In genomic region chr21:26795866-26796329, GRCh38 we compare ENCODE assay signal across 8 cellular contexts. TPM values are rescaled to one million over a fixed set of nuclear protein-coding genes. Genes with fewer than 3 reads are reported as not detected.
DNase-seq lines count a peak whose midpoint lies in the region; ATAC-seq and TF ChIP-seq lines count a peak whose summit lies in the region.

No MANE protein-coding gene starts in this region.

- no peak overlapping the region for H3K27ac Mint-ChIP-seq in T-helper 2 cell treated with Interferon-gamma antibody and Interleukin-4, amounts not matched to agents 5 μg/mL and 100 μg/mL, for 36 hours

- ATAC-seq in HG02763 (IDR thresholded peaks at IDR 0.05; ENCODE audit: unreplicated experiment), result no peak
- no peak for ATAC-seq in GM18868 (IDR thresholded peaks at IDR 0.05; ENCODE audit: unreplicated experiment)

- no peaks in the 10 kb centered on the region for H3K4me1 Mint-ChIP-seq in T-helper 2 cell treated with Interferon-gamma antibody and Interleukin-4, amounts not matched to agents 5 μg/mL and 100 μg/mL, for 36 hours (ENCODE audit: low read depth)

- no peak overlapping the region for H3K4me3 Mint-ChIP-seq in T-helper 2 cell treated with Interferon-gamma antibody and Interleukin-4, amounts not matched to agents 5 μg/mL and 100 μg/mL, for 36 hours

- peak overlapping the region; percentile 13 for H3K4me3 ChIP-seq in fibroblast of pulmonary artery (replicated peaks; ENCODE audit: low read depth, low read length)

- DNase-seq in C1 segment of cervical spinal cord (lab: John Stamatoyannopoulos, UW) (peak in 11 of 14 donors; percentile 9 to 60 (median 41)), OCI-M1 (lab: John Stamatoyannopoulos, UW) (peak; percentile 28), fibroblast of pulmonary artery (ENCODE audit: low read depth) (peak; percentile 99), occipital lobe (lab: John Stamatoyannopoulos, UW) (peak; percentile 55), germinal center (ENCODE audit: low spot score) (no peak)
- DNase-seq in T-helper 2 cell treated with Interferon-gamma antibody and Interleukin-4, amounts not matched to agents 5 μg/mL and 100 μg/mL, for 36 hours (ENCODE audit: low spot score), result no peak

- H3K9me3 Mint-ChIP-seq in T-helper 2 cell treated with Interferon-gamma antibody and Interleukin-4, amounts not matched to agents 5 μg/mL and 100 μg/mL, for 36 hours, result peaks cover 5% of the 10 kb centered on the region

- no peaks in the 10 kb centered on the region for H3K27me3 Mint-ChIP-seq in T-helper 2 cell treated with Interferon-gamma antibody and Interleukin-4, amounts not matched to agents 5 μg/mL and 100 μg/mL, for 36 hours (ENCODE audit: low read depth)

- H3K36me3 Mint-ChIP-seq in T-helper 2 cell treated with Interferon-gamma antibody and Interleukin-4, amounts not matched to agents 5 μg/mL and 100 μg/mL, for 36 hours (ENCODE audit: low read depth), result no peaks in the 10 kb centered on the region

- no peak for TF ChIP-seq CTCF in fibroblast of pulmonary artery (IDR thresholded peaks at IDR 0.05; ENCODE audit: low read length, missing control alignments)

RNA-seq across cellular contexts. Expression of gene ADAMTS1, which starts 49.3 kb away (rescaled TPM):
- 7.5 TPM for total RNA-seq in occipital lobe

Comparison
In these comparisons a context has a peak if more than half of its experiments do, and no peak if none do; other contexts are left out.
1. DNase-seq: peak in C1 segment of cervical spinal cord (11 of 14), OCI-M1 (single experiment), fibroblast of pulmonary artery (single experiment) and occipital lobe (single experiment); none in germinal center (single experiment) and T-helper 2 cell treated with Interferon-gamma antibody and Interleukin-4, amounts not matched to agents 5 μg/mL and 100 μg/mL, for 36 hours (single experiment).